1 cellular context compared by ENCODE assay signal in the genomic region with DNA sequence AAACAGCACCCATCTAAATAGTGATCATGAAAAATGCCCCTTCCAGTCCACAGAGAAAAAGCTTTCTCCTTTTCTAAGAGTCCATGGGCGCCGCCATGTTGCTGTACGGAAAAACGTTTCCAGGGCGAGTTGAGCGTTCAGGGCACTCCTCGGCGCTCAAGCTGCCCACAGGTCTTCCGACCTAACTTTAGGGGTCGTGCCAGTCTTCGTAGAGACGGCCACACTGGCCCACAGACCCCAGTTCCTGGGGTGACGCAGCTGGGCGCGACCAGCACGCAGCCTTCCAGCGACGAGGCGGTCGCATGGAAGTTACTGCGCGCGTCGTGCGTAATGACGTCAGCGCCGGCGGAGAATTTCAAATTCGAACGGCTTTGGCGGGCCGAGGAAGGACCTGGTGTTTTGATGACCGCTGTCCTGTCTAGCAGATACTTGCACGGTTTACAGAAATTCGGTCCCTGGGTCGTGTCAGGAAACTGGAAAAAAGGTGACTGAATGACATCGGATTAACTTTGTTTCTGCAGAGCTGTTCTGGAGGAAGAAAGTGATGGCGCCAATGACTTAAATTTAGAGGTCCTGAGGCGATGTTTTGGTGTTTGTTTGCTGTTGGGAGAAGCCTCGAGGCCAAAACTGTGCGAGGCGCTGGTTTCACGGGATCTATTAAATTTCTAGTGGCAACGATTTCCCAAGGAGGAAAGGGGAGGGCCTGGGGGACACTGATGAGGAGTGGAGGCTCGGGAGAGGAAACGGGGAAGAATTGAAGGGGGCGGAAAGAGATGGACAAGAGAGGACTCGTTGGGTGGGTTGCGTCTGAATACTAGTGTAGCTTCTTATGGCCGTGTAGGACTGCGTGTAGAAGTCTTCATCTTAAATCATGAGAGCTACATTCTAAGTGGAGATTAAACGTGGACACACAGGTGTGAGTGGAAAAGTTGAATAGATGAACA.
TF ChIP-seq lines count a peak whose summit lies in the region.

A gene with protein sequence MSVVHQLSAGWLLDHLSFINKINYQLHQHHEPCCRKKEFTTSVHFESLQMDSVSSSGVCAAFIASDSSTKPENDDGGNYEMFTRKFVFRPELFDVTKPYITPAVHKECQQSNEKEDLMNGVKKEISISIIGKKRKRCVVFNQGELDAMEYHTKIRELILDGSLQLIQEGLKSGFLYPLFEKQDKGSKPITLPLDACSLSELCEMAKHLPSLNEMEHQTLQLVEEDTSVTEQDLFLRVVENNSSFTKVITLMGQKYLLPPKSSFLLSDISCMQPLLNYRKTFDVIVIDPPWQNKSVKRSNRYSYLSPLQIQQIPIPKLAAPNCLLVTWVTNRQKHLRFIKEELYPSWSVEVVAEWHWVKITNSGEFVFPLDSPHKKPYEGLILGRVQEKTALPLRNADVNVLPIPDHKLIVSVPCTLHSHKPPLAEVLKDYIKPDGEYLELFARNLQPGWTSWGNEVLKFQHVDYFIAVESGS (minus strand): TSS at position 306 of the 944 bp plus-strand sequence. CDS start 4,289 bp downstream, outside the sequence.
A gene (plus strand): TSS at position 358 of the 944 bp plus-strand sequence. CDS start 1,429 bp downstream, outside the sequence.

TF ChIP-seq in HepG2, 621 proteins besides CTCF, POLR2A, EP300 and RAD21 (continued from another document and continues in another):
- TF ChIP-seq, protein P1, sequence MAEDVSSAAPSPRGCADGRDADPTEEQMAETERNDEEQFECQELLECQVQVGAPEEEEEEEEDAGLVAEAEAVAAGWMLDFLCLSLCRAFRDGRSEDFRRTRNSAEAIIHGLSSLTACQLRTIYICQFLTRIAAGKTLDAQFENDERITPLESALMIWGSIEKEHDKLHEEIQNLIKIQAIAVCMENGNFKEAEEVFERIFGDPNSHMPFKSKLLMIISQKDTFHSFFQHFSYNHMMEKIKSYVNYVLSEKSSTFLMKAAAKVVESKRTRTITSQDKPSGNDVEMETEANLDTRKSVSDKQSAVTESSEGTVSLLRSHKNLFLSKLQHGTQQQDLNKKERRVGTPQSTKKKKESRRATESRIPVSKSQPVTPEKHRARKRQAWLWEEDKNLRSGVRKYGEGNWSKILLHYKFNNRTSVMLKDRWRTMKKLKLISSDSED (CRISPR knock-in tag; IDR thresholded peaks at IDR 0.05), result peak; percentile 91
- TF ChIP-seq JUN (CRISPR knock-in tag; IDR thresholded peaks at IDR 0.05) (peak; percentile 73; the same call in 1 of the 2 replicates), ZNF264 (CRISPR knock-in tag; IDR thresholded peaks at IDR 0.05) (peak; percentile 56; the same call in 1 of the 2 replicates), ZNF790 (CRISPR knock-in tag; IDR thresholded peaks at IDR 0.05; ENCODE audit: borderline replicate concordance) (no peak), ZFP90 (CRISPR knock-in tag; IDR thresholded peaks at IDR 0.05; ENCODE audit: borderline replicate concordance) (0 out of 2 replicates have a peak, but pooled peaks have one; percentile 54), PHF20 (CRISPR knock-in tag; IDR thresholded peaks at IDR 0.05) (peak; percentile 91), ZNF775 (CRISPR knock-in tag; IDR thresholded peaks at IDR 0.05; ENCODE audit: borderline replicate concordance) (no peak), DR1 (CRISPR knock-in tag; IDR thresholded peaks at IDR 0.05) (no peak), CHCHD3 (CRISPR knock-in tag; IDR thresholded peaks at IDR 0.05) (peak; percentile 99; the same call in 1 of the 2 replicates), KLF9 (CRISPR knock-in tag; IDR thresholded peaks at IDR 0.05; ENCODE audit: low read depth) (peak; percentile 39; the same call in 1 of the 2 replicates), ZFP41 (CRISPR knock-in tag; IDR thresholded peaks at IDR 0.05; ENCODE audit: borderline replicate concordance) (no peak), SNAI1 (CRISPR knock-in tag; IDR thresholded peaks at IDR 0.05; ENCODE audit: borderline replicate concordance) (no peak), RFXAP (CRISPR knock-in tag; IDR thresholded peaks at IDR 0.05; ENCODE audit: borderline replicate concordance) (peak; percentile 76; the same call in 1 of the 2 replicates), ZNF331 (CRISPR knock-in tag; IDR thresholded peaks at IDR 0.05) (peak; percentile 42; the same call in 1 of the 2 replicates), ZNF446 (CRISPR knock-in tag; IDR thresholded peaks at IDR 0.05) (no peak; the same call in none of the 2 replicates), FOSL2 (CRISPR knock-in tag; IDR thresholded peaks at IDR 0.05) (peak; percentile 71), AGO2 (optimal IDR thresholded peaks at IDR 0.05; ENCODE audit: low read depth, low read length) (no peak), XBP1 (CRISPR knock-in tag; IDR thresholded peaks at IDR 0.05) (no peak), SALL1 (CRISPR knock-in tag; IDR thresholded peaks at IDR 0.05) (peak; percentile 64), ISL2 (CRISPR knock-in tag; IDR thresholded peaks at IDR 0.05) (peak; percentile 62), SCMH1 (CRISPR knock-in tag; IDR thresholded peaks at IDR 0.05; ENCODE audit: borderline replicate concordance) (no peak), ZSCAN21 (CRISPR knock-in tag; IDR thresholded peaks at IDR 0.05; ENCODE audit: borderline replicate concordance) (peak; percentile 97), ZMYM3 (CRISPR knock-in tag; IDR thresholded peaks at IDR 0.05) (no peak), ZNF256 (CRISPR knock-in tag; conservative IDR thresholded peaks at IDR 0.05) (0 out of 2 replicates have a peak, but pooled peaks have one; percentile 38), ATF1 (CRISPR knock-in tag; IDR thresholded peaks at IDR 0.05) (peak; percentile 100), TGIF2 (CRISPR knock-in tag; IDR thresholded peaks at IDR 0.05) (peak; percentile 63; the same call in 1 of the 2 replicates)
- TF ChIP-seq, protein P2, sequence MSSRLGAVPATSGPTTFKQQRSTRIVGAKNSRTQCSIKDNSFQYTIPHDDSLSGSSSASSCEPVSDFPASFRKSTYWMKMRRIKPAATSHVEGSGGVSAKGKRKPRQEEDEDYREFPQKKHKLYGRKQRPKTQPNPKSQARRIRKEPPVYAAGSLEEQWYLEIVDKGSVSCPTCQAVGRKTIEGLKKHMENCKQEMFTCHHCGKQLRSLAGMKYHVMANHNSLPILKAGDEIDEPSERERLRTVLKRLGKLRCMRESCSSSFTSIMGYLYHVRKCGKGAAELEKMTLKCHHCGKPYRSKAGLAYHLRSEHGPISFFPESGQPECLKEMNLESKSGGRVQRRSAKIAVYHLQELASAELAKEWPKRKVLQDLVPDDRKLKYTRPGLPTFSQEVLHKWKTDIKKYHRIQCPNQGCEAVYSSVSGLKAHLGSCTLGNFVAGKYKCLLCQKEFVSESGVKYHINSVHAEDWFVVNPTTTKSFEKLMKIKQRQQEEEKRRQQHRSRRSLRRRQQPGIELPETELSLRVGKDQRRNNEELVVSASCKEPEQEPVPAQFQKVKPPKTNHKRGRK (CRISPR knock-in tag; IDR thresholded peaks at IDR 0.05), result no peak
- TF ChIP-seq, protein P3, sequence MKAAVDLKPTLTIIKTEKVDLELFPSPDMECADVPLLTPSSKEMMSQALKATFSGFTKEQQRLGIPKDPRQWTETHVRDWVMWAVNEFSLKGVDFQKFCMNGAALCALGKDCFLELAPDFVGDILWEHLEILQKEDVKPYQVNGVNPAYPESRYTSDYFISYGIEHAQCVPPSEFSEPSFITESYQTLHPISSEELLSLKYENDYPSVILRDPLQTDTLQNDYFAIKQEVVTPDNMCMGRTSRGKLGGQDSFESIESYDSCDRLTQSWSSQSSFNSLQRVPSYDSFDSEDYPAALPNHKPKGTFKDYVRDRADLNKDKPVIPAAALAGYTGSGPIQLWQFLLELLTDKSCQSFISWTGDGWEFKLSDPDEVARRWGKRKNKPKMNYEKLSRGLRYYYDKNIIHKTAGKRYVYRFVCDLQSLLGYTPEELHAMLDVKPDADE (CRISPR knock-in tag; IDR thresholded peaks at IDR 0.05), result no peak
- TF ChIP-seq, protein P4, sequence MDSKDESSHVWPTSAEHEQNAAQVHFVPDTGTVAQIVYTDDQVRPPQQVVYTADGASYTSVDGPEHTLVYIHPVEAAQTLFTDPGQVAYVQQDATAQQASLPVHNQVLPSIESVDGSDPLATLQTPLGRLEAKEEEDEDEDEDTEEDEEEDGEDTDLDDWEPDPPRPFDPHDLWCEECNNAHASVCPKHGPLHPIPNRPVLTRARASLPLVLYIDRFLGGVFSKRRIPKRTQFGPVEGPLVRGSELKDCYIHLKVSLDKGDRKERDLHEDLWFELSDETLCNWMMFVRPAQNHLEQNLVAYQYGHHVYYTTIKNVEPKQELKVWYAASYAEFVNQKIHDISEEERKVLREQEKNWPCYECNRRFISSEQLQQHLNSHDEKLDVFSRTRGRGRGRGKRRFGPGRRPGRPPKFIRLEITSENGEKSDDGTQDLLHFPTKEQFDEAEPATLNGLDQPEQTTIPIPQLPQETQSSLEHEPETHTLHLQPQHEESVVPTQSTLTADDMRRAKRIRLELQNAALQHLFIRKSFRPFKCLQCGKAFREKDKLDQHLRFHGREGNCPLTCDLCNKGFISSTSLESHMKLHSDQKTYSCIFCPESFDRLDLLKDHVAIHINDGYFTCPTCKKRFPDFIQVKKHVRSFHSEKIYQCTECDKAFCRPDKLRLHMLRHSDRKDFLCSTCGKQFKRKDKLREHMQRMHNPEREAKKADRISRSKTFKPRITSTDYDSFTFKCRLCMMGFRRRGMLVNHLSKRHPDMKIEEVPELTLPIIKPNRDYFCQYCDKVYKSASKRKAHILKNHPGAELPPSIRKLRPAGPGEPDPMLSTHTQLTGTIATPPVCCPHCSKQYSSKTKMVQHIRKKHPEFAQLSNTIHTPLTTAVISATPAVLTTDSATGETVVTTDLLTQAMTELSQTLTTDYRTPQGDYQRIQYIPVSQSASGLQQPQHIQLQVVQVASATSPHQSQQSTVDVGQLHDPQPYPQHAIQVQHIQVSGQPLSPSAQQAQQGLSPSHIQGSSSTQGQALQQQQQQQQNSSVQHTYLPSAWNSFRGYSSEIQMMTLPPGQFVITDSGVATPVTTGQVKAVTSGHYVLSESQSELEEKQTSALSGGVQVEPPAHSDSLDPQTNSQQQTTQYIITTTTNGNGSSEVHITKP (CRISPR knock-in tag; IDR thresholded peaks at IDR 0.05; ENCODE audit: low read depth), result peak; percentile 88
- TF ChIP-seq, protein P5, sequence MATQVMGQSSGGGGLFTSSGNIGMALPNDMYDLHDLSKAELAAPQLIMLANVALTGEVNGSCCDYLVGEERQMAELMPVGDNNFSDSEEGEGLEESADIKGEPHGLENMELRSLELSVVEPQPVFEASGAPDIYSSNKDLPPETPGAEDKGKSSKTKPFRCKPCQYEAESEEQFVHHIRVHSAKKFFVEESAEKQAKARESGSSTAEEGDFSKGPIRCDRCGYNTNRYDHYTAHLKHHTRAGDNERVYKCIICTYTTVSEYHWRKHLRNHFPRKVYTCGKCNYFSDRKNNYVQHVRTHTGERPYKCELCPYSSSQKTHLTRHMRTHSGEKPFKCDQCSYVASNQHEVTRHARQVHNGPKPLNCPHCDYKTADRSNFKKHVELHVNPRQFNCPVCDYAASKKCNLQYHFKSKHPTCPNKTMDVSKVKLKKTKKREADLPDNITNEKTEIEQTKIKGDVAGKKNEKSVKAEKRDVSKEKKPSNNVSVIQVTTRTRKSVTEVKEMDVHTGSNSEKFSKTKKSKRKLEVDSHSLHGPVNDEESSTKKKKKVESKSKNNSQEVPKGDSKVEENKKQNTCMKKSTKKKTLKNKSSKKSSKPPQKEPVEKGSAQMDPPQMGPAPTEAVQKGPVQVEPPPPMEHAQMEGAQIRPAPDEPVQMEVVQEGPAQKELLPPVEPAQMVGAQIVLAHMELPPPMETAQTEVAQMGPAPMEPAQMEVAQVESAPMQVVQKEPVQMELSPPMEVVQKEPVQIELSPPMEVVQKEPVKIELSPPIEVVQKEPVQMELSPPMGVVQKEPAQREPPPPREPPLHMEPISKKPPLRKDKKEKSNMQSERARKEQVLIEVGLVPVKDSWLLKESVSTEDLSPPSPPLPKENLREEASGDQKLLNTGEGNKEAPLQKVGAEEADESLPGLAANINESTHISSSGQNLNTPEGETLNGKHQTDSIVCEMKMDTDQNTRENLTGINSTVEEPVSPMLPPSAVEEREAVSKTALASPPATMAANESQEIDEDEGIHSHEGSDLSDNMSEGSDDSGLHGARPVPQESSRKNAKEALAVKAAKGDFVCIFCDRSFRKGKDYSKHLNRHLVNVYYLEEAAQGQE (IDR thresholded peaks at IDR 0.05; ENCODE audit: borderline replicate concordance in 1 of 2, low read depth in 1 of 2, low read length in 2 of 2), result no peak
- TF ChIP-seq, protein P6, sequence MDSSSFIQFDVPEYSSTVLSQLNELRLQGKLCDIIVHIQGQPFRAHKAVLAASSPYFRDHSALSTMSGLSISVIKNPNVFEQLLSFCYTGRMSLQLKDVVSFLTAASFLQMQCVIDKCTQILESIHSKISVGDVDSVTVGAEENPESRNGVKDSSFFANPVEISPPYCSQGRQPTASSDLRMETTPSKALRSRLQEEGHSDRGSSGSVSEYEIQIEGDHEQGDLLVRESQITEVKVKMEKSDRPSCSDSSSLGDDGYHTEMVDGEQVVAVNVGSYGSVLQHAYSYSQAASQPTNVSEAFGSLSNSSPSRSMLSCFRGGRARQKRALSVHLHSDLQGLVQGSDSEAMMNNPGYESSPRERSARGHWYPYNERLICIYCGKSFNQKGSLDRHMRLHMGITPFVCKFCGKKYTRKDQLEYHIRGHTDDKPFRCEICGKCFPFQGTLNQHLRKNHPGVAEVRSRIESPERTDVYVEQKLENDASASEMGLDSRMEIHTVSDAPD (CRISPR knock-in tag; IDR thresholded peaks at IDR 0.05), result peak; percentile 78; the same call in 1 of the 2 replicates
- TF ChIP-seq, protein P7, sequence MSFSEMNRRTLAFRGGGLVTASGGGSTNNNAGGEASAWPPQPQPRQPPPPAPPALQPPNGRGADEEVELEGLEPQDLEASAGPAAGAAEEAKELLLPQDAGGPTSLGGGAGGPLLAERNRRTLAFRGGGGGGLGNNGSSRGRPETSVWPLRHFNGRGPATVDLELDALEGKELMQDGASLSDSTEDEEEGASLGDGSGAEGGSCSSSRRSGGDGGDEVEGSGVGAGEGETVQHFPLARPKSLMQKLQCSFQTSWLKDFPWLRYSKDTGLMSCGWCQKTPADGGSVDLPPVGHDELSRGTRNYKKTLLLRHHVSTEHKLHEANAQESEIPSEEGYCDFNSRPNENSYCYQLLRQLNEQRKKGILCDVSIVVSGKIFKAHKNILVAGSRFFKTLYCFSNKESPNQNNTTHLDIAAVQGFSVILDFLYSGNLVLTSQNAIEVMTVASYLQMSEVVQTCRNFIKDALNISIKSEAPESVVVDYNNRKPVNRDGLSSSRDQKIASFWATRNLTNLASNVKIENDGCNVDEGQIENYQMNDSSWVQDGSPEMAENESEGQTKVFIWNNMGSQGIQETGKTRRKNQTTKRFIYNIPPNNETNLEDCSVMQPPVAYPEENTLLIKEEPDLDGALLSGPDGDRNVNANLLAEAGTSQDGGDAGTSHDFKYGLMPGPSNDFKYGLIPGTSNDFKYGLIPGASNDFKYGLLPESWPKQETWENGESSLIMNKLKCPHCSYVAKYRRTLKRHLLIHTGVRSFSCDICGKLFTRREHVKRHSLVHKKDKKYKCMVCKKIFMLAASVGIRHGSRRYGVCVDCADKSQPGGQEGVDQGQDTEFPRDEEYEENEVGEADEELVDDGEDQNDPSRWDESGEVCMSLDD (CRISPR knock-in tag; IDR thresholded peaks at IDR 0.05; ENCODE audit: borderline replicate concordance), result no peak
- TF ChIP-seq, protein P8, sequence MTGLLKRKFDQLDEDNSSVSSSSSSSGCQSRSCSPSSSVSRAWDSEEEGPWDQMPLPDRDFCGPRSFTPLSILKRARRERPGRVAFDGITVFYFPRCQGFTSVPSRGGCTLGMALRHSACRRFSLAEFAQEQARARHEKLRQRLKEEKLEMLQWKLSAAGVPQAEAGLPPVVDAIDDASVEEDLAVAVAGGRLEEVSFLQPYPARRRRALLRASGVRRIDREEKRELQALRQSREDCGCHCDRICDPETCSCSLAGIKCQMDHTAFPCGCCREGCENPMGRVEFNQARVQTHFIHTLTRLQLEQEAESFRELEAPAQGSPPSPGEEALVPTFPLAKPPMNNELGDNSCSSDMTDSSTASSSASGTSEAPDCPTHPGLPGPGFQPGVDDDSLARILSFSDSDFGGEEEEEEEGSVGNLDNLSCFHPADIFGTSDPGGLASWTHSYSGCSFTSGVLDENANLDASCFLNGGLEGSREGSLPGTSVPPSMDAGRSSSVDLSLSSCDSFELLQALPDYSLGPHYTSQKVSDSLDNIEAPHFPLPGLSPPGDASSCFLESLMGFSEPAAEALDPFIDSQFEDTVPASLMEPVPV (CRISPR knock-in tag; IDR thresholded peaks at IDR 0.05), result peak; percentile 99
